Comparison of ENCODE assay signal across 10 cellular contexts in the genomic region with DNA sequence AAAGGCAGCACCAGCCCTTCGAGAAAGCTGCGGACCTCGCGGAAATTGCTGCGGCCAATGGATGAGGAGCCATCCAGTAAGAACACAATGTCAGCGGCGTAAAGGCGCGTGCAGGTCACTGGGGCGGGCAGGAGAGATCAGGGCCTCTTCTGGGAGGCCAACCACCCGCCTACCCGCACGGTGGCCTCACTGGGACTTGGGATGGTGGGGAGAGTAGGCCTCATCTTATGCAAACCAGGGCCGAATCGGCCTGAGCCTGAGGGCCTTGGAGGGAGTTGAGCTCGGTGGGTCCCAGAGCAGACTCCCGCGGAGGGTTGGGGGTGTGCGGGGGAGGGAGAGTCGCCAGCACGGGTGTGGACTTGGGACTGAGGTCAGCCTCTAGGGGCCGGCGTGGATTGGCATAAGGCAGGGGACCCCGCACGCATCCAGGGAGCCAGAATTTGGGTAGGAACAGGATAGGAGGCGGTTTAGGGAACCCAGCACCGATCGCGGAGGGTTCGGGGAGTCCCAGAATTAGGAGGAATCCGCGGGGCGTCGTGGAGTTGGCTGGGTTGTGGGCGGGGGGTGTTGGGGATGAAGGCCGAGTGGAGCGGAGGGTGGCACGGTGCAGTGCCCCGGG. TPM values are rescaled to one million over a fixed set of nuclear protein-coding genes. Genes with fewer than 3 reads are reported as not detected.
DNase-seq lines count a peak whose midpoint lies in the region; ATAC-seq and TF ChIP-seq lines count a peak whose summit lies in the region.
"Had no signal": no experiment of that assay in that cellular context is flagged by ENCODE, and none has a peak within 500 bp of the region (broad histone marks: within the 10 kb centered on the region; RNA-seq: fewer than 3 reads in every experiment).

No MANE protein-coding gene starts in this region.

- H3K4me3 Mint-ChIP-seq in GM23338: peak overlapping the region; percentile 60; the same call in 2 of the 3 replicates

- H3K4me1 Mint-ChIP-seq in GM23338: peaks cover 12% of the 10 kb centered on the region

- peak; percentile 33 for ATAC-seq in GM23338
- ATAC-seq in GM19328 (IDR thresholded peaks at IDR 0.05; ENCODE audit: unreplicated experiment): no peak
- ATAC-seq in GM18511 (IDR thresholded peaks at IDR 0.05; ENCODE audit: unreplicated experiment): no peak

- peak overlapping the region; percentile 59 for H3K4me3 ChIP-seq in GM23338
- peak overlapping the region; percentile 35 for H3K4me3 ChIP-seq in astrocyte of the cerebellum (ENCODE audit: low read depth, low read length)
- H3K4me3 ChIP-seq in iPS DF 6.9 (ENCODE audit: low read length): peak overlapping the region; percentile 18; the same call in 1 of the 2 replicates
- H3K4me3 ChIP-seq in spleen: peak overlapping the region in 6 of 8 donors; percentile 3 to 52 (median 16)

- H3K4me2 ChIP-seq in GM23338: peak overlapping the region; percentile 88

- DNase-seq in GM23338 (ENCODE audit: low spot score): peak; percentile 68
- no peak for DNase-seq in astrocyte of the cerebellum (ENCODE audit: low read depth)
- no peak for DNase-seq in iPS DF 6.9 (ENCODE audit: low read depth, low spot score)
- DNase-seq in spleen: no peak
- DNase-seq in HUDEP-2 (lab: John Stamatoyannopoulos, UW; ENCODE audit: unreplicated experiment in 76 of 76): no peak
- DNase-seq in NCI-H526 treated with DMSO at 0.1 percent for 48 hours (lab: John Stamatoyannopoulos, UW): no peak

- 0 out of 2 replicates have a peak, but pooled peaks cover 7% of the 10 kb centered on the region for H3F3A ChIP-seq in GM23338 (replicated peaks; ENCODE audit: low read depth)

- no peaks in the 10 kb centered on the region for H3K9me3 Mint-ChIP-seq in GM23338

- peaks cover 22% of the 10 kb centered on the region for H3K27me3 Mint-ChIP-seq in GM23338 (ENCODE audit: insufficient read depth, low read depth, poor library complexity)

- peaks cover 11% of the 10 kb centered on the region; the same call in 1 of the 2 replicates for H3K27me3 ChIP-seq in GM23338 (ENCODE audit: insufficient read depth)
- no peaks in the 10 kb centered on the region for H3K27me3 ChIP-seq in iPS DF 6.9 (ENCODE audit: control insufficient read depth, insufficient read depth, low read length)
- H3K27me3 ChIP-seq in spleen (replicated peaks in 1 of 7): peaks cover 0 to 55% (median 16%) of the 10 kb centered on the region in 7 donors

- no peak for TF ChIP-seq CTCF in GM23338 (conservative IDR thresholded peaks at IDR 0.05; ENCODE audit: low read depth in 2 of 2)
- no peak for TF ChIP-seq CTCF in astrocyte of the cerebellum (IDR thresholded peaks at IDR 0.05; ENCODE audit: low read depth, low read length, missing control alignments)
- no peak for TF ChIP-seq CTCF in spleen (IDR thresholded peaks at IDR 0.05 in 8 of 11, conservative IDR thresholded peaks at IDR 0.05 in 3 of 11)

- no peaks in the 10 kb centered on the region for H3K79me2 ChIP-seq in GM23338 (replicated peaks; ENCODE audit: insufficient read depth)

- H3K36me3 ChIP-seq in GM23338 (ENCODE audit: insufficient read depth) (0 out of 2 replicates have a peak, but pooled peaks cover 6% of the 10 kb centered on the region), iPS DF 6.9 (ENCODE audit: control insufficient read depth, insufficient read depth, low read length) (peaks cover 12% of the 10 kb centered on the region), spleen (peaks cover 0 to 30% (median 25%) of the 10 kb centered on the region in 6 donors)

- H2AFZ ChIP-seq in GM23338: peak overlapping the region; percentile 94

- H3K36me3 Mint-ChIP-seq in GM23338 (ENCODE audit: low read depth): peaks cover 16% of the 10 kb centered on the region

- no peaks in the 10 kb centered on the region; the same call in 1 of the 2 replicates for H4K20me1 ChIP-seq in GM23338 (replicated peaks; ENCODE audit: insufficient read depth)

- no CpG with 5 or more reads among the region's 39 CpGs for WGBS in iPS DF 6.9 (ENCODE audit: insufficient coverage, insufficient read length)
- WGBS in spleen, 5 donors: 26 to 42% (median 39%) methylated on average over 30 to 39 of the region's 39 CpGs

- TF ChIP-seq POLR2A in spleen (IDR thresholded peaks at IDR 0.05): no peak

- peaks cover 17% of the 10 kb centered on the region; the same call in 1 of the 2 replicates for H3K4me1 ChIP-seq in GM23338 (ENCODE audit: insufficient read depth)
- H3K4me1 ChIP-seq in iPS DF 6.9 (ENCODE audit: control insufficient read depth, insufficient read depth, low read length): peaks cover 10% of the 10 kb centered on the region
- peaks cover 0 to 46% (median 23%) of the 10 kb centered on the region in 6 donors for H3K4me1 ChIP-seq in spleen

- in situ Hi-C loops in astrocyte of the cerebellum (cut with HindIII; ENCODE audit: low sequenced_read_pairs): no loop called here

- H3K27ac ChIP-seq in GM23338 (ENCODE audit: low read depth): no peak overlapping the region
- H3K27ac ChIP-seq in iPS DF 6.9 (ENCODE audit: low read length): no peak overlapping the region
- peak overlapping the region in 5 of 8 donors; percentile 48 to 79 (median 75) for H3K27ac ChIP-seq in spleen

- intact Hi-C loops in spleen (cut with DNase I; ENCODE audit: low total_unique reads): no loop called here

- no peaks in the 10 kb centered on the region for H3K9me2 ChIP-seq in GM23338 (ENCODE audit: insufficient read depth)

- H3K27ac Mint-ChIP-seq in GM23338: no peak overlapping the region

- H3K9me3 ChIP-seq in iPS DF 6.9 (ENCODE audit: control insufficient read depth, insufficient read depth, low read length): no peaks in the 10 kb centered on the region
- no peaks in the 10 kb centered on the region for H3K9me3 ChIP-seq in spleen

TF ChIP-seq in GM23338, 12 proteins besides CTCF, POLR2A, EP300 and RAD21:
- TF ChIP-seq ZNF114 (CRISPR knock-in tag; IDR thresholded peaks at IDR 0.05): no peak
- TF ChIP-seq, protein P1, sequence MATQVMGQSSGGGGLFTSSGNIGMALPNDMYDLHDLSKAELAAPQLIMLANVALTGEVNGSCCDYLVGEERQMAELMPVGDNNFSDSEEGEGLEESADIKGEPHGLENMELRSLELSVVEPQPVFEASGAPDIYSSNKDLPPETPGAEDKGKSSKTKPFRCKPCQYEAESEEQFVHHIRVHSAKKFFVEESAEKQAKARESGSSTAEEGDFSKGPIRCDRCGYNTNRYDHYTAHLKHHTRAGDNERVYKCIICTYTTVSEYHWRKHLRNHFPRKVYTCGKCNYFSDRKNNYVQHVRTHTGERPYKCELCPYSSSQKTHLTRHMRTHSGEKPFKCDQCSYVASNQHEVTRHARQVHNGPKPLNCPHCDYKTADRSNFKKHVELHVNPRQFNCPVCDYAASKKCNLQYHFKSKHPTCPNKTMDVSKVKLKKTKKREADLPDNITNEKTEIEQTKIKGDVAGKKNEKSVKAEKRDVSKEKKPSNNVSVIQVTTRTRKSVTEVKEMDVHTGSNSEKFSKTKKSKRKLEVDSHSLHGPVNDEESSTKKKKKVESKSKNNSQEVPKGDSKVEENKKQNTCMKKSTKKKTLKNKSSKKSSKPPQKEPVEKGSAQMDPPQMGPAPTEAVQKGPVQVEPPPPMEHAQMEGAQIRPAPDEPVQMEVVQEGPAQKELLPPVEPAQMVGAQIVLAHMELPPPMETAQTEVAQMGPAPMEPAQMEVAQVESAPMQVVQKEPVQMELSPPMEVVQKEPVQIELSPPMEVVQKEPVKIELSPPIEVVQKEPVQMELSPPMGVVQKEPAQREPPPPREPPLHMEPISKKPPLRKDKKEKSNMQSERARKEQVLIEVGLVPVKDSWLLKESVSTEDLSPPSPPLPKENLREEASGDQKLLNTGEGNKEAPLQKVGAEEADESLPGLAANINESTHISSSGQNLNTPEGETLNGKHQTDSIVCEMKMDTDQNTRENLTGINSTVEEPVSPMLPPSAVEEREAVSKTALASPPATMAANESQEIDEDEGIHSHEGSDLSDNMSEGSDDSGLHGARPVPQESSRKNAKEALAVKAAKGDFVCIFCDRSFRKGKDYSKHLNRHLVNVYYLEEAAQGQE (IDR thresholded peaks at IDR 0.05; ENCODE audit: unreplicated experiment): no peak
- no peak for TF ChIP-seq ZNF331 (CRISPR knock-in tag; IDR thresholded peaks at IDR 0.05; ENCODE audit: low read depth)
- no peak for TF ChIP-seq EZH2 (IDR thresholded peaks at IDR 0.05; ENCODE audit: low read depth, unreplicated experiment)

RNA-seq across cellular contexts. Expression of gene COL7A1, which starts 0.6 kb away (rescaled TPM):
- 5.2 and 7.9 TPM in 2 replicates for total RNA-seq in GM23338 (2014; rRNA removed; shearing (Covaris generic))
- polyA plus RNA-seq in GM23338 (2016; fragmentation: Nextera tagmentation; extraction: Ambion mirVana) (3.0 and 4.0 TPM in 2 replicates), spleen (100 to 1,000 TPM in 2 of 3 donors, 10 to 100 TPM in 1; 39.7 to 144 (median 110) TPM)
- total RNA-seq in spleen: 10 to 100 TPM in 5 of 7 donors, 1 to 10 TPM in 2; 8.6 to 33.7 (median 13.5) TPM

RNA-seq across cellular contexts. Expression of gene UQCRC1, which starts 14.9 kb away (rescaled TPM):
- total RNA-seq in GM23338 (2014; rRNA removed; shearing (Covaris generic)): 439 and 460 TPM in 2 replicates
- polyA plus RNA-seq in GM23338 (2016; fragmentation: Nextera tagmentation; extraction: Ambion mirVana): 232 and 256 TPM in 2 replicates
- 100 to 1,000 TPM; 126 to 222 (median 130) TPM for total RNA-seq in spleen
- 100 to 1,000 TPM in 1 of 3 donors, 10 to 100 TPM in 2; 88.6 to 128 (median 92.6) TPM for polyA plus RNA-seq in spleen

RNA-seq across cellular contexts. Expression of gene TMEM89, which starts 27.0 kb away (rescaled TPM):
- not detected in 2 replicates for total RNA-seq in GM23338 (2014; rRNA removed; shearing (Covaris generic))
- polyA plus RNA-seq in GM23338 (2016; fragmentation: Nextera tagmentation; extraction: Ambion mirVana) (not detected in 2 replicates), spleen (under 1 TPM in 2 of 3 donors, not detected in 1; 0.42 to 0.46 TPM)
- total RNA-seq in spleen: not detected
- total RNA-seq: mucosa of gallbladder, NCI-H460 had no signal

RNA-seq across cellular contexts. Expression of gene UCN2, which starts 31.0 kb away (rescaled TPM):
- total RNA-seq in GM23338 (2014; rRNA removed; shearing (Covaris generic)): 0.12 and 0.17 TPM in 2 replicates
- not detected in 2 replicates for polyA plus RNA-seq in GM23338 (2016; fragmentation: Nextera tagmentation; extraction: Ambion mirVana)
- total RNA-seq in spleen: under 1 TPM in 5 of 7 donors, not detected in 2; 0.20 to 0.60 (median 0.51) TPM
- under 1 TPM; 0.21 to 0.61 (median 0.45) TPM for polyA plus RNA-seq in spleen
- total RNA-seq: mucosa of gallbladder, NCI-H460 had no signal

RNA-seq across cellular contexts. Expression of gene PFKFB4, which starts 37.9 kb away (rescaled TPM):
- 15.0 and 22.9 TPM in 2 replicates for total RNA-seq in GM23338 (2014; rRNA removed; shearing (Covaris generic))
- polyA plus RNA-seq in GM23338 (2016; fragmentation: Nextera tagmentation; extraction: Ambion mirVana) (7.6 and 8.6 TPM in 2 replicates), spleen (1 to 10 TPM; 2.0 to 4.8 (median 3.8) TPM)
- total RNA-seq in spleen: 10 to 100 TPM; 11.0 to 43.1 (median 22.8) TPM

Comparison
In these comparisons a context has a peak if more than half of its experiments do, and no peak if none do; other contexts are left out.
1. H3K27ac ChIP-seq: peak in spleen (5 of 8); none in GM23338 (single experiment) and iPS DF 6.9 (single experiment).
2. Peak in every context shown above with its lines, with median percentiles within 50 percentile points of each other: H3K4me3 ChIP-seq.